12 cellular contexts compared by ENCODE assay signal in the genomic region with DNA sequence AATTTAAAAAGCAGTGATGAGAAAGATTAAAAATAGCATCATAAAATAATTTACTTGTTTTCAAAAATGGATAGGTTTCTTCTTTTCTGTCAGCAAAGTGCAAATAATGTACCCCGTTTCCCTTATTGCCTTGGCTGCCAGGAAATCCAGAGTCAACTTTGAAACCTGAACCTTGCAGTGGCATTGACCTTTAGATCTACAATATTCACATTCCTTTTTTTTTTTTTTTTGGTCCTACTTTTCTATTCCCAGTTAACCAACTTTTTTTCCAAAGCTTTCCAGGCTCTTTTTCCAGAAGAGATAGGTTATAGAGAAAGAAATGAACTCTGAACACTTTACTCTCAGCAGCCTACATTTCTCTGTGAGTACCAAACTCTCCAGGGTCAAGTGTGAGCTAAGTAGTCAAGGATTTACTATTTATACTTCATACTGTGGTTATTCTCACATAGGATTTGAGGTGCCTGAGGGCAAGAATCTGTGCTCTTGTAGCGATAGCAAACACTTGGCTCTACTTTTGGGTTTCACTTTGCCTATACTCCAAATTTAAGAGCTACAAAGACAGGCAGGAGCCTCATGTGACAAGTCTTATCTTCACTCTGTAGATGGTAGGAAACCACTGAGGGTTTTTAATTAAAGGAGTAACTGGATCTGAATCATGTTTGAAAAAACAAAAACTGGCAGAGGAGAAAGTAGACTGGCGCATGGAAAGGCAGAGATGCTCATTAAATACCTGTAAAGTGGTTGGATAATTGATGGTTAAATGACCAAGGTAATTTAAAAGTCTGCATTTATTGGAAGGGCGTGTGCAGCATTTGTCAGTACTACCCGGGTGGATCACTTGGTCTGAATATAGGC.
DNase-seq lines count a peak whose midpoint lies in the region; ATAC-seq, FAIRE-seq and TF ChIP-seq lines count a peak whose summit lies in the region.
"Had no signal": no experiment of that assay in that cellular context is flagged by ENCODE, and none has a peak within 500 bp of the region (broad histone marks: within the 10 kb centered on the region; RNA-seq: fewer than 3 reads in every experiment).

No MANE protein-coding gene starts in this region.

- no peak overlapping the region for H3K4me3 ChIP-seq in Caco-2 (ENCODE audit: low read depth, low read length)
- H3K4me3 ChIP-seq in astrocyte (ENCODE audit: insufficient read depth, low read depth, low read length), result no peak overlapping the region
- H3K4me3 ChIP-seq in liver (ENCODE audit: low read depth in 1 of 3, low read length in 3 of 3), result peak overlapping the region in 2 of 3 donors; percentile 42 to 55
- no peak overlapping the region for H3K4me3 ChIP-seq in aorta (ENCODE audit: low read length in 2 of 2)

- H3K27ac ChIP-seq in astrocyte (ENCODE audit: low read depth, low read length), result no peak overlapping the region
- H3K27ac ChIP-seq in liver (ENCODE audit: low read depth in 1 of 2, low read length in 2 of 2), result peak overlapping the region; percentile 76 to 92
- no peak overlapping the region for H3K27ac ChIP-seq in aorta (ENCODE audit: low read depth in 1 of 2, low read length in 2 of 2)
- H3K27ac ChIP-seq: dorsolateral prefrontal cortex had no signal

- H3K4me1 Mint-ChIP-seq in Caco-2 (ENCODE audit: low read depth, unreplicated experiment) (peaks cover 63% of the 10 kb centered on the region), astrocyte (ENCODE audit: low read depth, unreplicated experiment) (peaks cover 9% of the 10 kb centered on the region)

- H3K9ac ChIP-seq in astrocyte (ENCODE audit: low read length) (no peak overlapping the region), liver (ENCODE audit: low read depth in 1 of 2, low read length in 2 of 2) (peak overlapping the region in 1 of 2 donors; percentile 93)

- H3K36me3 ChIP-seq in Caco-2 (ENCODE audit: control insufficient read depth, insufficient read depth, low read length) (no peaks in the 10 kb centered on the region), astrocyte (ENCODE audit: insufficient read depth, low read length) (no peaks in the 10 kb centered on the region), liver (ENCODE audit: control insufficient read depth in 4 of 4, insufficient read depth in 3 of 4, low read depth in 1 of 4, low read length in 3 of 4) (no peaks in the 10 kb centered on the region), aorta (ENCODE audit: control insufficient read depth in 1 of 2, insufficient read depth in 2 of 2, low read length in 1 of 2) (no peaks in the 10 kb centered on the region)

- CTCF ChIA-PET in Caco-2 (lab: Charles Lee), result interaction anchor here (0.6 to 1.6 kb wide), 5 partner anchors 90 to 206 kb away, joined by 3 to 6 read pairs (median 3); no protein-coding TSS in a partner anchor

- H3K27me3 ChIP-seq in Caco-2 (replicated peaks; ENCODE audit: control insufficient read depth, insufficient read depth, low read length) (no peaks in the 10 kb centered on the region), astrocyte (ENCODE audit: insufficient read depth, low read length) (no peaks in the 10 kb centered on the region), liver (ENCODE audit: control insufficient read depth in 4 of 4, insufficient read depth in 4 of 4, low read length in 3 of 4) (no peaks in the 10 kb centered on the region), aorta (ENCODE audit: control insufficient read depth in 1 of 2, insufficient read depth in 2 of 2, low read length in 1 of 2) (no peaks in the 10 kb centered on the region)

- H2AFZ ChIP-seq in astrocyte (ENCODE audit: low read depth, low read length), result no peak overlapping the region

- no peaks in the 10 kb centered on the region for H3K79me2 ChIP-seq in astrocyte (ENCODE audit: insufficient read depth, low read length)

- no peak for ATAC-seq in aorta (ENCODE audit: low FRiP score)

- 30% methylated on average over 5 of the region's 5 CpGs for WGBS in liver
- WGBS in aorta, 2 donors, result 92 to 95% methylated on average over 5 of the region's 5 CpGs

- H3K27ac Mint-ChIP-seq in Caco-2 (ENCODE audit: unreplicated experiment) (peak overlapping the region; percentile 48), astrocyte (ENCODE audit: unreplicated experiment) (no peak overlapping the region)

- H3K36me3 Mint-ChIP-seq in Caco-2 (ENCODE audit: insufficient read depth, unreplicated experiment) (peaks cover 24% of the 10 kb centered on the region), astrocyte (ENCODE audit: low read depth, unreplicated experiment) (no peaks in the 10 kb centered on the region)

- peak overlapping the region; percentile 90 for H3K4me3 Mint-ChIP-seq in Caco-2 (ENCODE audit: unreplicated experiment)
- H3K4me3 Mint-ChIP-seq in astrocyte (ENCODE audit: unreplicated experiment), result no peak overlapping the region

- POLR2A ChIA-PET in Caco-2 (lab: Charles Lee), result interaction anchor here (0.5 to 2.0 kb wide), 4 partner anchors 29 to 593 kb away, joined by 3 to 17 read pairs (median 12); partner anchors contain the start of genes EHBP1 and TMEM17

- FAIRE-seq in astrocyte (lab: Jason Lieb, UNC), result no peak

- no peaks in the 10 kb centered on the region for H3K9me3 ChIP-seq in Caco-2
- H3K9me3 ChIP-seq in astrocyte (ENCODE audit: insufficient read depth, low read depth, low read length), result no peaks in the 10 kb centered on the region
- H3K9me3 ChIP-seq in liver (ENCODE audit: control insufficient read depth in 4 of 4, low read length in 3 of 4), result no peaks in the 10 kb centered on the region
- no peaks in the 10 kb centered on the region for H3K9me3 ChIP-seq in aorta (ENCODE audit: control insufficient read depth, low read length)

- TSS peak; percentile 88 for BruUV-seq in Caco-2 (replicated peaks; lab: Mats Ljungman, UMichigan)

- H3K9me3 Mint-ChIP-seq in Caco-2 (ENCODE audit: unreplicated experiment) (peaks cover under 1% of the 10 kb centered on the region), astrocyte (ENCODE audit: unreplicated experiment) (no peaks in the 10 kb centered on the region)

- DNase-seq in Caco-2 (peak in 1 of 2 experiments; percentile 28), M059J (ENCODE audit: low read depth) (peak; percentile 92), astrocyte (ENCODE audit: low read depth) (peak; percentile 24), SW 1271 (lab: John Stamatoyannopoulos, UW) (no peak), mucosa of gallbladder (ENCODE audit: low spot score) (no peak), aorta (no peak), middle frontal gyrus (ENCODE audit: extremely low spot score, low spot score) (no peak)
- DNase-seq: dorsolateral prefrontal cortex, NCI-H1048, NCI-H510A, substantia nigra had no signal

- H3K4me1 ChIP-seq in Caco-2 (peaks cover 88% of the 10 kb centered on the region), astrocyte (ENCODE audit: insufficient read depth, low read length) (peaks cover 15% of the 10 kb centered on the region), liver (ENCODE audit: control insufficient read depth in 4 of 4, insufficient read depth in 4 of 4, low read length in 3 of 4) (peaks cover 3 to 37% (median 22%) of the 10 kb centered on the region in 4 donors), aorta (ENCODE audit: control insufficient read depth in 1 of 2, insufficient read depth in 2 of 2, low read length in 2 of 2) (no peaks in the 10 kb centered on the region)

- TF ChIP-seq CTCF in Caco-2 (IDR thresholded peaks at IDR 0.05; ENCODE audit: insufficient read depth in 1 of 2, low read depth in 1 of 2, low read length in 1 of 2, severe bottlenecking in 1 of 2, unreplicated experiment in 1 of 2) (no peak), astrocyte (IDR thresholded peaks at IDR 0.05; ENCODE audit: insufficient read depth, low read depth, low read length) (no peak), liver (IDR thresholded peaks at IDR 0.05; ENCODE audit: low read depth, low read length, missing input control) (no peak)

- no peaks in the 10 kb centered on the region for H4K20me1 ChIP-seq in astrocyte (ENCODE audit: insufficient read depth, low read length)

- peak; percentile 53 to 71 for TF ChIP-seq RAD21 in liver (IDR thresholded peaks at IDR 0.05)

- H3K27me3 Mint-ChIP-seq in Caco-2 (ENCODE audit: insufficient read depth, unreplicated experiment) (no peaks in the 10 kb centered on the region), astrocyte (ENCODE audit: low read depth, unreplicated experiment) (peaks cover 3% of the 10 kb centered on the region)

- intact Hi-C loops in Caco-2 (cut with micrococcal nuclease; ENCODE audit: unreplicated experiment) (no loop called here), aorta (cut with DNase I) (no loop called here)

- no peak overlapping the region for H3K4me2 ChIP-seq in astrocyte (ENCODE audit: low read length)

TF ChIP-seq in liver, 16 proteins besides CTCF, POLR2A, EP300 and RAD21 (continues in another document):
- TF ChIP-seq NR2F2 (IDR thresholded peaks at IDR 0.05) (peak; percentile 78), SP1 (IDR thresholded peaks at IDR 0.05) (peak; percentile 82), FOXA2 (IDR thresholded peaks at IDR 0.05) (peak; percentile 30), JUND (IDR thresholded peaks at IDR 0.05) (peak; percentile 47 to 59), REST (IDR thresholded peaks at IDR 0.05) (no peak), HNF4G (IDR thresholded peaks at IDR 0.05) (peak; percentile 55), RXRA (IDR thresholded peaks at IDR 0.05) (peak; percentile 95)

Comparison
In these comparisons a context has a peak if more than half of its experiments do, and no peak if none do; other contexts are left out.
1. DNase-seq: peak in M059J (single experiment) and astrocyte (single experiment); none in SW 1271 (0 of 2), mucosa of gallbladder (single experiment), aorta (0 of 2) and middle frontal gyrus (single experiment).
2. H3K4me3 ChIP-seq: peak in liver (2 of 3); none in Caco-2 (single experiment), astrocyte (single experiment) and aorta (0 of 2).
3. H3K27ac ChIP-seq: peak in liver (2 of 2); none in astrocyte (single experiment) and aorta (0 of 2).